In genomic region chr19:19192910-19193423, GRCh38 we compare ENCODE assay signal across 8 cellular contexts. TPM values are rescaled to one million over a fixed set of nuclear protein-coding genes. Genes with fewer than 3 reads are reported as not detected.
DNase-seq lines count a peak whose midpoint lies in the region; ATAC-seq and TF ChIP-seq lines count a peak whose summit lies in the region.

No MANE protein-coding gene starts in this region.

- H3K9me3 ChIP-seq in PC-9 (ENCODE audit: insufficient read depth, low read depth): no peaks in the 10 kb centered on the region
- H3K9me3 ChIP-seq in parathyroid adenoma (ENCODE audit: control insufficient read depth, low read length): no peaks in the 10 kb centered on the region

- peak overlapping the region; percentile 84 for H3K4me2 ChIP-seq in PC-9
- H3K4me2 ChIP-seq in parathyroid adenoma (ENCODE audit: low read length): peak overlapping the region; percentile 100

- H3K27me3 ChIP-seq in PC-9 (ENCODE audit: insufficient read depth, low read depth): no peaks in the 10 kb centered on the region
- no peaks in the 10 kb centered on the region for H3K27me3 ChIP-seq in parathyroid adenoma (ENCODE audit: control insufficient read depth, insufficient read depth, low read length)

- TF ChIP-seq CTCF in PC-9 (conservative IDR thresholded peaks at IDR 0.05) (no peak), parathyroid adenoma (IDR thresholded peaks at IDR 0.05) (no peak)

- POLR2A ChIA-PET in PC-9 (lab: Charles Lee; ENCODE audit: unreplicated experiment): interaction anchor here (0.6 to 1.3 kb wide), 2 partner anchors 10 to 295 kb away, joined by 7 to 66 read pairs; partner anchors contain the start of gene NR2C2AP

- DNase-seq in PC-9: no peak
- no peak for DNase-seq in epithelial cell of prostate (ENCODE audit: low read depth, low spot score)
- DNase-seq in DMS153 (lab: John Stamatoyannopoulos, UW): no peak
- no peak for DNase-seq in T1000 (lab: John Stamatoyannopoulos, UW)
- DNase-seq in KBM-7: no peak

- H3K4me3 ChIP-seq in PC-9 (peak overlapping the region; percentile 84), parathyroid adenoma (ENCODE audit: low read depth, low read length) (peak overlapping the region; percentile 99)

- 0 out of 2 replicates have a peak, but pooled peaks cover 9% of the 10 kb centered on the region for H3K36me3 ChIP-seq in PC-9 (ENCODE audit: low read depth)
- H3K36me3 ChIP-seq in parathyroid adenoma (ENCODE audit: control insufficient read depth, insufficient read depth, low read length): no peaks in the 10 kb centered on the region

- peak overlapping the region; percentile 92 for H2AFZ ChIP-seq in PC-9
- H2AFZ ChIP-seq in parathyroid adenoma: peak overlapping the region; percentile 93

- TSS peak; percentile 64 for BruUV-seq in PC-9 (replicated peaks; lab: Mats Ljungman, UMichigan)

- H4K20me1 ChIP-seq in PC-9 (ENCODE audit: insufficient read depth): no peaks in the 10 kb centered on the region

- no peak for ATAC-seq in GM21526 (IDR thresholded peaks at IDR 0.05; ENCODE audit: low FRiP score, unreplicated experiment)

- H3K9me2 ChIP-seq in PC-9 (ENCODE audit: insufficient read depth): no peaks in the 10 kb centered on the region

- no peak overlapping the region for H3K27ac ChIP-seq in PC-9
- peak overlapping the region; percentile 94 for H3K27ac ChIP-seq in epithelial cell of prostate
- peak overlapping the region; percentile 95 for H3K27ac ChIP-seq in parathyroid adenoma

- in situ Hi-C loops in GM18951 (cut with MboI; ENCODE audit: low sequenced_read_pairs, unreplicated experiment): loop anchor here (25.0 kb wide), 1 partner anchor 294 kb away; no protein-coding TSS in a partner anchor
- in situ Hi-C loops in KBM-7 (cut with MboI; ENCODE audit: low pct_unique_long_range_greater_than_20kb, low sequenced_read_pairs): no loop called here

- H3K79me2 ChIP-seq in PC-9 (ENCODE audit: low read depth): peaks cover 43% of the 10 kb centered on the region
- peaks cover 19% of the 10 kb centered on the region for H3K79me2 ChIP-seq in parathyroid adenoma

- peaks cover 2% of the 10 kb centered on the region for H3F3A ChIP-seq in PC-9 (ENCODE audit: insufficient read depth, low read depth)

- peaks cover 22% of the 10 kb centered on the region for H3K4me1 ChIP-seq in PC-9 (replicated peaks; ENCODE audit: insufficient read depth)
- peaks cover 5% of the 10 kb centered on the region for H3K4me1 ChIP-seq in parathyroid adenoma

- CTCF ChIA-PET in PC-9 (lab: Charles Lee): interaction anchor here (0.5 to 0.9 kb wide), 3 partner anchors 9 to 409 kb away, joined by 3 to 6 read pairs (median 3); no protein-coding TSS in a partner anchor

- intact Hi-C loops in PC-9 (cut with micrococcal nuclease; ENCODE audit: unreplicated experiment): loop anchor here (5.0 kb wide), 1 partner anchor 129 kb away; the partner anchor contains the start of genes MAU2 and SUGP1

- peak; percentile 61 for TF ChIP-seq POLR2A in GM18951 (IDR thresholded peaks at IDR 0.05; ENCODE audit: extremely low read depth, insufficient read depth, insufficient read length)

- H3K9ac ChIP-seq in parathyroid adenoma: peak overlapping the region; percentile 42

RNA-seq across cellular contexts. Expression of gene RFXANK, which starts 0.9 kb away (rescaled TPM):
- total RNA-seq in PC-9 (2021): 132 and 161 TPM in 2 replicates

RNA-seq across cellular contexts. Expression of gene BORCS8, which starts 1.0 kb away (rescaled TPM):
- total RNA-seq in PC-9 (2021): 23.1 and 24.9 TPM in 2 replicates

RNA-seq across cellular contexts. Expression of gene NR2C2AP, which starts 10.2 kb away (rescaled TPM):
- 25.7 and 28.7 TPM in 2 replicates for total RNA-seq in PC-9 (2021)

RNA-seq across cellular contexts. Expression of gene NCAN, which starts 18.8 kb away (rescaled TPM):
- not detected in 2 replicates for total RNA-seq in PC-9 (2021)

RNA-seq across cellular contexts. Expression of gene MEF2B, which starts 22.9 kb away (rescaled TPM):
- 1.8 and 3.9 TPM in 2 replicates for total RNA-seq in PC-9 (2021)
